Comparison of ENCODE assay signal across 13 cellular contexts in genomic region chr3:32782417-32782816, GRCh38. TPM values are rescaled to one million over a fixed set of nuclear protein-coding genes. Genes with fewer than 3 reads are reported as not detected.
DNase-seq lines count a peak whose midpoint lies in the region; ATAC-seq and TF ChIP-seq lines count a peak whose summit lies in the region.
"Had no signal": no experiment of that assay in that cellular context is flagged by ENCODE, and none has a peak within 500 bp of the region (broad histone marks: within the 10 kb centered on the region; RNA-seq: fewer than 3 reads in every experiment).

No MANE protein-coding gene starts in this region.

- no peak overlapping the region for H3K9ac ChIP-seq in HUES64 (ENCODE audit: low read depth, low read length)

- 0 out of 2 replicates have a peak overlapping the region, but pooled peaks have one; percentile 66 for H3K4me3 ChIP-seq in HUES64 (ENCODE audit: low read length)

- H3K36me3 Mint-ChIP-seq in T-helper 2 cell treated with Interferon-gamma antibody and Interleukin-4, amounts not matched to agents 5 μg/mL and 100 μg/mL, for 36 hours (ENCODE audit: low read depth) = peaks cover 4% of the 10 kb centered on the region
- H3K36me3 Mint-ChIP-seq in activated naive CD8-positive, alpha-beta T cell treated with anti-CD3 and anti-CD28 coated beads, Interleukin-2, amount 50 U/mL, for 24 hours (ENCODE audit: low read depth) = peaks cover 4% of the 10 kb centered on the region
- no peaks in the 10 kb centered on the region for H3K36me3 Mint-ChIP-seq in nephron progenitor cell (ENCODE audit: low read depth)
- H3K36me3 Mint-ChIP-seq: activated CD8-positive, alpha-beta memory T cell treated with anti-CD3 and anti-CD28 coated beads, Interleukin-2, amount 10 ng/mL, durations not matched to agents 7 days and 5 days had no signal

- H3K9me3 ChIP-seq in HUES64 (ENCODE audit: insufficient read depth, low read depth, low read length) = no peaks in the 10 kb centered on the region

- H3K9me3 Mint-ChIP-seq in T-helper 2 cell treated with Interferon-gamma antibody and Interleukin-4, amounts not matched to agents 5 μg/mL and 100 μg/mL, for 36 hours = no peaks in the 10 kb centered on the region
- H3K9me3 Mint-ChIP-seq in activated naive CD8-positive, alpha-beta T cell treated with anti-CD3 and anti-CD28 coated beads, Interleukin-2, amount 50 U/mL, for 24 hours = no peaks in the 10 kb centered on the region
- H3K9me3 Mint-ChIP-seq in nephron progenitor cell = peaks cover 3% of the 10 kb centered on the region

- WGBS in HUES64 = 46% methylated on average over 3 of the region's 3 CpGs

- peaks cover 4% of the 10 kb centered on the region for H3K27me3 Mint-ChIP-seq in T-helper 2 cell treated with Interferon-gamma antibody and Interleukin-4, amounts not matched to agents 5 μg/mL and 100 μg/mL, for 36 hours (ENCODE audit: low read depth)
- H3K27me3 Mint-ChIP-seq in activated naive CD8-positive, alpha-beta T cell treated with anti-CD3 and anti-CD28 coated beads, Interleukin-2, amount 50 U/mL, for 24 hours = peaks cover 4% of the 10 kb centered on the region
- peaks cover 5% of the 10 kb centered on the region for H3K27me3 Mint-ChIP-seq in nephron progenitor cell (ENCODE audit: low read depth, poor library complexity)

- H3K27me3 ChIP-seq in HUES64 (ENCODE audit: insufficient read depth, low read length) = no peaks in the 10 kb centered on the region

- peak overlapping the region; percentile 100; the same call in 1 of the 2 replicates for H3K27ac ChIP-seq in HUES64 (ENCODE audit: low read depth, low read length)

- peaks cover 3% of the 10 kb centered on the region for H3K4me1 Mint-ChIP-seq in T-helper 2 cell treated with Interferon-gamma antibody and Interleukin-4, amounts not matched to agents 5 μg/mL and 100 μg/mL, for 36 hours (ENCODE audit: low read depth)
- peaks cover 9% of the 10 kb centered on the region for H3K4me1 Mint-ChIP-seq in activated naive CD8-positive, alpha-beta T cell treated with anti-CD3 and anti-CD28 coated beads, Interleukin-2, amount 50 U/mL, for 24 hours
- H3K4me1 Mint-ChIP-seq in nephron progenitor cell = peaks cover 28% of the 10 kb centered on the region

- H3K36me3 ChIP-seq in HUES64 (ENCODE audit: insufficient read depth, low read length) = no peaks in the 10 kb centered on the region

- peak overlapping the region; percentile 58 for H3K4me3 Mint-ChIP-seq in T-helper 2 cell treated with Interferon-gamma antibody and Interleukin-4, amounts not matched to agents 5 μg/mL and 100 μg/mL, for 36 hours
- peak overlapping the region; percentile 36 for H3K4me3 Mint-ChIP-seq in activated naive CD8-positive, alpha-beta T cell treated with anti-CD3 and anti-CD28 coated beads, Interleukin-2, amount 50 U/mL, for 24 hours
- peak overlapping the region; percentile 68 for H3K4me3 Mint-ChIP-seq in nephron progenitor cell
- H3K4me3 Mint-ChIP-seq: activated CD8-positive, alpha-beta memory T cell treated with anti-CD3 and anti-CD28 coated beads, Interleukin-2, amount 10 ng/mL, durations not matched to agents 7 days and 5 days had no signal

- TF ChIP-seq CTCF in nephron progenitor cell (IDR thresholded peaks at IDR 0.05) = no peak

- peaks cover 23% of the 10 kb centered on the region for H3K4me1 ChIP-seq in HUES64 (ENCODE audit: insufficient read depth, low read length)

- no peak for ATAC-seq in activated naive CD8-positive, alpha-beta T cell treated with anti-CD3 and anti-CD28 coated beads, Interleukin-2, amount 50 U/mL, for 24 hours
- ATAC-seq in HG02798 (IDR thresholded peaks at IDR 0.05; ENCODE audit: poor library complexity, unreplicated experiment) = no peak
- ATAC-seq: activated CD8-positive, alpha-beta memory T cell treated with anti-CD3 and anti-CD28 coated beads, Interleukin-2, amount 10 ng/mL, durations not matched to agents 7 days and 5 days; esophagus mucosa; sciatic nerve had no signal

- no peak overlapping the region for H3K27ac Mint-ChIP-seq in T-helper 2 cell treated with Interferon-gamma antibody and Interleukin-4, amounts not matched to agents 5 μg/mL and 100 μg/mL, for 36 hours
- no peak overlapping the region for H3K27ac Mint-ChIP-seq in activated naive CD8-positive, alpha-beta T cell treated with anti-CD3 and anti-CD28 coated beads, Interleukin-2, amount 50 U/mL, for 24 hours
- peak overlapping the region; percentile 78 for H3K27ac Mint-ChIP-seq in nephron progenitor cell
- H3K27ac Mint-ChIP-seq: activated CD8-positive, alpha-beta memory T cell treated with anti-CD3 and anti-CD28 coated beads, Interleukin-2, amount 10 ng/mL, durations not matched to agents 7 days and 5 days had no signal

- no peak for DNase-seq in T-helper 2 cell treated with Interferon-gamma antibody and Interleukin-4, amounts not matched to agents 5 μg/mL and 100 μg/mL, for 36 hours (ENCODE audit: low spot score)
- DNase-seq in T-helper 2 cell = no peak
- no peak for DNase-seq in activated naive CD8-positive, alpha-beta T cell treated with anti-CD3 and anti-CD28 coated beads, Interleukin-2, amount 50 U/mL, for 24 hours
- DNase-seq in nephron progenitor cell = no peak
- DNase-seq in HK-2 (ENCODE audit: unreplicated experiment) = no peak
- no peak for DNase-seq in NCI-H1930 (lab: John Stamatoyannopoulos, UW)
- DNase-seq: activated CD8-positive, alpha-beta memory T cell treated with anti-CD3 and anti-CD28 coated beads, Interleukin-2, amount 10 ng/mL, durations not matched to agents 7 days and 5 days; NCI-H2081 treated with DMSO at 0.1 percent for 48 hours; NCI-H82 had no signal

RNA-seq across cellular contexts. Expression of gene TRIM71, which starts 35.4 kb away (rescaled TPM):
- 82.8 TPM for polyA plus RNA-seq in HUES64 (2013, experiment 1 of 2)
- 81.5 TPM for polyA plus RNA-seq in HUES64 (2013, experiment 2 of 2)
